27 cellular contexts compared by ENCODE assay signal in genomic region chr2:165277860-165278656, GRCh38. TPM values are rescaled to one million over a fixed set of nuclear protein-coding genes. Genes with fewer than 3 reads are reported as not detected.
DNase-seq lines count a peak whose midpoint lies in the region; ATAC-seq and TF ChIP-seq lines count a peak whose summit lies in the region.
"Had no signal": no experiment of that assay in that cellular context is flagged by ENCODE, and none has a peak within 500 bp of the region (broad histone marks: within the 10 kb centered on the region; RNA-seq: fewer than 3 reads in every experiment).

No MANE protein-coding gene starts in this region.

- intact Hi-C loops in activated CD8-positive, alpha-beta T cell treated with anti-CD3 and anti-CD28 coated beads for 36 hours (cut with micrococcal nuclease) = no loop called here
- intact Hi-C loops in activated CD4-positive, alpha-beta memory T cell treated with anti-CD3 and anti-CD28 coated beads for 36 hours (cut with micrococcal nuclease) = no loop called here

- POLR2A ChIA-PET in activated CD8-positive, alpha-beta T cell treated with anti-CD3 and anti-CD28 coated beads for 36 hours (lab: Charles Lee) = no interaction called here
- POLR2A ChIA-PET in activated CD8-positive, alpha-beta T cell treated with anti-CD3 and anti-CD28 coated beads, Interleukin-2, amount 10 ng/mL, durations not matched to agents 7 days and 5 days (lab: Charles Lee) = no interaction called here
- POLR2A ChIA-PET in activated CD4-positive, alpha-beta memory T cell treated with anti-CD3 and anti-CD28 coated beads for 36 hours (lab: Charles Lee) = no interaction called here

- no peak overlapping the region for H3K4me3 Mint-ChIP-seq in activated CD8-positive, alpha-beta T cell treated with anti-CD3 and anti-CD28 coated beads for 36 hours
- H3K4me3 Mint-ChIP-seq in activated CD8-positive, alpha-beta T cell treated with anti-CD3 and anti-CD28 coated beads, Interleukin-2, amount 10 ng/mL, durations not matched to agents 7 days and 5 days = no peak overlapping the region
- H3K4me3 Mint-ChIP-seq in activated naive CD8-positive, alpha-beta T cell = no peak overlapping the region
- H3K4me3 Mint-ChIP-seq in stimulated activated naive B cell treated with anti-CD40 and anti-IgM and Interleukin-4, amounts not matched to agents 10 μg/mL and 1 μg/mL and 100 μg/mL, for 72 hours = peak overlapping the region; percentile 8 to 19
- no peak overlapping the region for H3K4me3 Mint-ChIP-seq in activated CD4-positive, alpha-beta memory T cell treated with anti-CD3 and anti-CD28 coated beads for 36 hours
- H3K4me3 Mint-ChIP-seq: activated naive CD4-positive, alpha-beta T cell treated with anti-CD3 and anti-CD28 coated beads, Interleukin-2, amount 50 U/mL, for 24 hours; H9; nephron; stimulated activated effector memory CD8-positive, alpha-beta T cell treated with anti-CD3 and anti-CD28 coated beads, Interleukin-12 subunit alpha, Interleukin-12 subunit beta, amount 100 ng/mL, for 72 hours; T-helper 2 cell treated with Interferon-gamma antibody and Interleukin-4, amounts not matched to agents 5 μg/mL and 100 μg/mL, for 36 hours had no signal

- H3K27me3 Mint-ChIP-seq in activated CD8-positive, alpha-beta T cell treated with anti-CD3 and anti-CD28 coated beads for 36 hours = peaks cover 2% of the 10 kb centered on the region
- no peaks in the 10 kb centered on the region for H3K27me3 Mint-ChIP-seq in activated CD8-positive, alpha-beta T cell treated with anti-CD3 and anti-CD28 coated beads, Interleukin-2, amount 10 ng/mL, durations not matched to agents 7 days and 5 days (ENCODE audit: low read depth)
- H3K27me3 Mint-ChIP-seq in activated naive CD8-positive, alpha-beta T cell = no peaks in the 10 kb centered on the region
- peaks cover 5 to 7% of the 10 kb centered on the region in 2 donors for H3K27me3 Mint-ChIP-seq in stimulated activated naive B cell treated with anti-CD40 and anti-IgM and Interleukin-4, amounts not matched to agents 10 μg/mL and 1 μg/mL and 100 μg/mL, for 72 hours
- no peaks in the 10 kb centered on the region for H3K27me3 Mint-ChIP-seq in activated CD4-positive, alpha-beta memory T cell treated with anti-CD3 and anti-CD28 coated beads for 36 hours
- H3K27me3 Mint-ChIP-seq: CD4-positive, alpha-beta memory T cell had no signal

- H3K27ac Mint-ChIP-seq in activated CD8-positive, alpha-beta T cell treated with anti-CD3 and anti-CD28 coated beads for 36 hours = peak overlapping the region; percentile 85
- no peak overlapping the region for H3K27ac Mint-ChIP-seq in activated CD8-positive, alpha-beta T cell treated with anti-CD3 and anti-CD28 coated beads, Interleukin-2, amount 10 ng/mL, durations not matched to agents 7 days and 5 days
- H3K27ac Mint-ChIP-seq in activated naive CD8-positive, alpha-beta T cell = peak overlapping the region; percentile 5
- peak overlapping the region; percentile 47 for H3K27ac Mint-ChIP-seq in stimulated activated naive B cell treated with anti-CD40 and anti-IgM and Interleukin-4, amounts not matched to agents 10 μg/mL and 1 μg/mL and 100 μg/mL, for 72 hours
- no peak overlapping the region for H3K27ac Mint-ChIP-seq in activated CD4-positive, alpha-beta memory T cell treated with anti-CD3 and anti-CD28 coated beads for 36 hours
- H3K27ac Mint-ChIP-seq: activated naive CD4-positive, alpha-beta T cell treated with anti-CD3 and anti-CD28 coated beads, Interleukin-2, amount 50 U/mL, for 24 hours; CD4-positive, alpha-beta memory T cell; H9; nephron; stimulated activated effector memory CD8-positive, alpha-beta T cell treated with anti-CD3 and anti-CD28 coated beads, Interleukin-12 subunit alpha, Interleukin-12 subunit beta, amount 100 ng/mL, for 72 hours had no signal

- peaks cover 2% of the 10 kb centered on the region for H3K9me3 Mint-ChIP-seq in activated CD8-positive, alpha-beta T cell treated with anti-CD3 and anti-CD28 coated beads for 36 hours
- H3K9me3 Mint-ChIP-seq in activated CD8-positive, alpha-beta T cell treated with anti-CD3 and anti-CD28 coated beads, Interleukin-2, amount 10 ng/mL, durations not matched to agents 7 days and 5 days (ENCODE audit: insufficient read depth) = peaks cover 3% of the 10 kb centered on the region
- H3K9me3 Mint-ChIP-seq in activated naive CD8-positive, alpha-beta T cell (ENCODE audit: low read depth) = no peaks in the 10 kb centered on the region
- H3K9me3 Mint-ChIP-seq in stimulated activated naive B cell treated with anti-CD40 and anti-IgM and Interleukin-4, amounts not matched to agents 10 μg/mL and 1 μg/mL and 100 μg/mL, for 72 hours = peaks cover 4 to 9% of the 10 kb centered on the region in 2 donors
- H3K9me3 Mint-ChIP-seq in activated CD4-positive, alpha-beta memory T cell treated with anti-CD3 and anti-CD28 coated beads for 36 hours = no peaks in the 10 kb centered on the region
- H3K9me3 Mint-ChIP-seq: activated naive CD4-positive, alpha-beta T cell treated with anti-CD3 and anti-CD28 coated beads, Interleukin-2, amount 50 U/mL, for 24 hours; H9; nephron had no signal

- ATAC-seq in activated CD8-positive, alpha-beta T cell treated with anti-CD3 and anti-CD28 coated beads for 36 hours = peak; percentile 71
- no peak for ATAC-seq in activated CD8-positive, alpha-beta T cell treated with anti-CD3 and anti-CD28 coated beads, Interleukin-2, amount 10 ng/mL, durations not matched to agents 7 days and 5 days
- ATAC-seq in HG03442 (IDR thresholded peaks at IDR 0.05; ENCODE audit: unreplicated experiment) = peak; percentile 40
- ATAC-seq in stimulated activated naive B cell treated with anti-CD40 and anti-IgM and Interleukin-4, amounts not matched to agents 10 μg/mL and 1 μg/mL and 100 μg/mL, for 72 hours (replicated peaks) = peak; percentile 71 to 75
- ATAC-seq: A549; Panc1; stimulated activated effector memory CD8-positive, alpha-beta T cell treated with anti-CD3 and anti-CD28 coated beads, Interleukin-12 subunit alpha, Interleukin-12 subunit beta, amount 100 ng/mL, for 72 hours; upper lobe of right lung had no signal

- peaks cover 1% of the 10 kb centered on the region for H3K36me3 Mint-ChIP-seq in activated CD8-positive, alpha-beta T cell treated with anti-CD3 and anti-CD28 coated beads for 36 hours (ENCODE audit: low read depth)
- H3K36me3 Mint-ChIP-seq in activated CD8-positive, alpha-beta T cell treated with anti-CD3 and anti-CD28 coated beads, Interleukin-2, amount 10 ng/mL, durations not matched to agents 7 days and 5 days (ENCODE audit: low read depth) = no peaks in the 10 kb centered on the region
- no peaks in the 10 kb centered on the region for H3K36me3 Mint-ChIP-seq in activated naive CD8-positive, alpha-beta T cell
- H3K36me3 Mint-ChIP-seq in stimulated activated naive B cell treated with anti-CD40 and anti-IgM and Interleukin-4, amounts not matched to agents 10 μg/mL and 1 μg/mL and 100 μg/mL, for 72 hours = peaks cover 9 to 10% of the 10 kb centered on the region in 2 donors
- H3K36me3 Mint-ChIP-seq in activated CD4-positive, alpha-beta memory T cell treated with anti-CD3 and anti-CD28 coated beads for 36 hours = no peaks in the 10 kb centered on the region
- H3K36me3 Mint-ChIP-seq: activated naive CD4-positive, alpha-beta T cell treated with anti-CD3 and anti-CD28 coated beads, Interleukin-2, amount 50 U/mL, for 24 hours; CD4-positive, alpha-beta memory T cell; stimulated activated effector memory CD8-positive, alpha-beta T cell treated with anti-CD3 and anti-CD28 coated beads, Interleukin-12 subunit alpha, Interleukin-12 subunit beta, amount 100 ng/mL, for 72 hours had no signal

- CTCF ChIA-PET in activated CD8-positive, alpha-beta T cell treated with anti-CD3 and anti-CD28 coated beads for 36 hours (lab: Charles Lee) = interaction anchor here (1.1 to 1.3 kb wide), 3 partner anchors 12 to 262 kb away, joined by 3 to 4 read pairs (median 3); no protein-coding TSS in a partner anchor
- CTCF ChIA-PET in activated CD8-positive, alpha-beta T cell treated with anti-CD3 and anti-CD28 coated beads, Interleukin-2, amount 10 ng/mL, durations not matched to agents 7 days and 5 days (lab: Charles Lee) = no interaction called here
- CTCF ChIA-PET in activated CD4-positive, alpha-beta memory T cell treated with anti-CD3 and anti-CD28 coated beads for 36 hours (lab: Charles Lee) = no interaction called here

- H3K4me1 Mint-ChIP-seq in activated CD8-positive, alpha-beta T cell treated with anti-CD3 and anti-CD28 coated beads for 36 hours (ENCODE audit: low read depth) = peaks cover 25% of the 10 kb centered on the region
- peaks cover 5% of the 10 kb centered on the region for H3K4me1 Mint-ChIP-seq in activated CD8-positive, alpha-beta T cell treated with anti-CD3 and anti-CD28 coated beads, Interleukin-2, amount 10 ng/mL, durations not matched to agents 7 days and 5 days (ENCODE audit: low read depth)
- peaks cover 8% of the 10 kb centered on the region for H3K4me1 Mint-ChIP-seq in activated naive CD8-positive, alpha-beta T cell (ENCODE audit: low read depth)
- peaks cover 11 to 27% of the 10 kb centered on the region in 2 donors for H3K4me1 Mint-ChIP-seq in stimulated activated naive B cell treated with anti-CD40 and anti-IgM and Interleukin-4, amounts not matched to agents 10 μg/mL and 1 μg/mL and 100 μg/mL, for 72 hours
- H3K4me1 Mint-ChIP-seq in activated CD4-positive, alpha-beta memory T cell treated with anti-CD3 and anti-CD28 coated beads for 36 hours (ENCODE audit: low read depth) = peaks cover 6% of the 10 kb centered on the region
- H3K4me1 Mint-ChIP-seq: nephron; stimulated activated effector memory CD8-positive, alpha-beta T cell treated with anti-CD3 and anti-CD28 coated beads, Interleukin-12 subunit alpha, Interleukin-12 subunit beta, amount 100 ng/mL, for 72 hours had no signal

- no peak for TF ChIP-seq CTCF in activated CD8-positive, alpha-beta T cell treated with anti-CD3 and anti-CD28 coated beads for 36 hours (IDR thresholded peaks at IDR 0.05)

- DNase-seq in activated CD8-positive, alpha-beta T cell treated with anti-CD3 and anti-CD28 coated beads for 36 hours = peak; percentile 30
- DNase-seq in activated CD8-positive, alpha-beta T cell treated with anti-CD3 and anti-CD28 coated beads, Interleukin-2, amount 10 ng/mL, durations not matched to agents 7 days and 5 days = no peak
- no peak for DNase-seq in stimulated activated naive B cell treated with anti-CD40 and anti-IgM and Interleukin-4, amounts not matched to agents 10 μg/mL and 1 μg/mL and 100 μg/mL, for 72 hours
- DNase-seq in SIG-M5 (lab: John Stamatoyannopoulos, UW) (no peak), dedifferentiated amniotic fluid mesenchymal stem cell (ENCODE audit: extremely low spot score) (no peak)
- DNase-seq in activated CD4-positive, alpha-beta memory T cell treated with anti-CD3 and anti-CD28 coated beads for 36 hours = no peak
- DNase-seq: AML-193; aorta; CD4-positive, alpha-beta memory T cell; effector CD4-positive, alpha-beta T cell; H9; kidney glomerular epithelial cell; NCI-H1417; NCI-H2029 treated with DMSO at 0.1 percent for 48 hours; NCI-H2227 treated with DMSO at 0.1 percent for 48 hours; NCI-H526; Right ventricle myocardium superior; stimulated activated CD4-positive, alpha-beta T cell treated with anti-CD3 and anti-CD28 coated beads, Interleukin-15, amount 100 ng/mL, for 24 hours; upper lobe of right lung had no signal

RNA-seq across cellular contexts. Expression of gene SCN2A, which starts 38.8 kb away (rescaled TPM):
- total RNA-seq in activated CD8-positive, alpha-beta T cell treated with anti-CD3 and anti-CD28 coated beads for 36 hours = not detected
- under 1 TPM; 0.05 to 0.13 TPM for total RNA-seq in activated CD8-positive, alpha-beta T cell treated with anti-CD3 and anti-CD28 coated beads, Interleukin-2, amount 10 ng/mL, durations not matched to agents 7 days and 5 days
- not detected for total RNA-seq in activated CD4-positive, alpha-beta memory T cell treated with anti-CD3 and anti-CD28 coated beads for 36 hours
- total RNA-seq: CD4-positive, alpha-beta memory T cell had no signal

Comparison
In these comparisons a context has a peak if more than half of its experiments do, and no peak if none do; other contexts are left out.
1. H3K27ac Mint-ChIP-seq: peak in activated CD8-positive, alpha-beta T cell treated with anti-CD3 and anti-CD28 coated beads for 36 hours (single experiment), activated naive CD8-positive, alpha-beta T cell (single experiment) and stimulated activated naive B cell treated with anti-CD40 and anti-IgM and Interleukin-4, amounts not matched to agents 10 μg/mL and 1 μg/mL and 100 μg/mL, for 72 hours (single experiment); none in activated CD8-positive, alpha-beta T cell treated with anti-CD3 and anti-CD28 coated beads, Interleukin-2, amount 10 ng/mL, durations not matched to agents 7 days and 5 days (single experiment) and activated CD4-positive, alpha-beta memory T cell treated with anti-CD3 and anti-CD28 coated beads for 36 hours (single experiment).
2. H3K4me3 Mint-ChIP-seq: peak in stimulated activated naive B cell treated with anti-CD40 and anti-IgM and Interleukin-4, amounts not matched to agents 10 μg/mL and 1 μg/mL and 100 μg/mL, for 72 hours (2 of 2); none in activated CD8-positive, alpha-beta T cell treated with anti-CD3 and anti-CD28 coated beads for 36 hours (single experiment), activated CD8-positive, alpha-beta T cell treated with anti-CD3 and anti-CD28 coated beads, Interleukin-2, amount 10 ng/mL, durations not matched to agents 7 days and 5 days (single experiment), activated naive CD8-positive, alpha-beta T cell (single experiment) and activated CD4-positive, alpha-beta memory T cell treated with anti-CD3 and anti-CD28 coated beads for 36 hours (single experiment).